Comparison of ENCODE assay signal across 7 cellular contexts in the genomic region with DNA sequence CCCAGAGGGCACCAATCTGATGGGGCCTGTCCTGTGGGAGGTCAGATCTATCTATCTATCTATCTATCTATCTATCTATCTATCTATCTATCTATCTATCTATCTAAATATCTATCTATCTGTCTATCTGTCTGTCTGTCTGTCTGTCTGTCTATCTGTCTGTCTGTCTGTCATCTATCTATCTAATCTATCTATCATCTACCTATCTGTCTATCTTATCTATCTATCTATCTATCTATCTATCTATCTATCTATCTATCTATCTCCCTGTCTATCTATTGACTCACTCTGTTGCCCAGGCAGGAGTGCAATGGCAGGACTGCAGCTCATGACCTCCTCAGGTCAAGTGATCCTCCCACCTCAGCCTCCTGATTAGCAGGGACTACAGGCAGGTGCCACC.
"Had no signal": no experiment of that assay in that cellular context is flagged by ENCODE, and none has a peak within 500 bp of the region (broad histone marks: within the 10 kb centered on the region; RNA-seq: fewer than 3 reads in every experiment).

No MANE protein-coding gene starts in this region.

- FAIRE-seq: HepG2, HTR-8/SVneo had no signal

- DNase-seq: IMR-90, KBM-7, KG1 had no signal

- H3K9me3 Mint-ChIP-seq: IgD-negative memory B cell had no signal

- H3K27ac Mint-ChIP-seq: IgD-negative memory B cell had no signal

- H3K4me3 Mint-ChIP-seq: IgD-negative memory B cell had no signal

- H3K27me3 Mint-ChIP-seq: IgD-negative memory B cell had no signal

- ATAC-seq: HepG2 had no signal

- H3K27ac ChIP-seq: HL-60 had no signal

- H3K4me1 Mint-ChIP-seq: IgD-negative memory B cell had no signal
